Comparison of ENCODE assay signal across 8 cellular contexts in genomic region chr5:1110930-1111726, GRCh38. TPM values are rescaled to one million over a fixed set of nuclear protein-coding genes. Genes with fewer than 3 reads are reported as not detected.
DNase-seq lines count a peak whose midpoint lies in the region; ATAC-seq lines count a peak whose summit lies in the region.

No MANE protein-coding gene starts in this region.

- H3K27ac ChIP-seq in muscle layer of colon (ENCODE audit: low read depth, low read length) = peak overlapping the region; percentile 68

- DNase-seq in activated CD4-positive, alpha-beta T cell treated with anti-CD3 and anti-CD28 coated beads for 48 hours = peak; percentile 20
- DNase-seq in activated CD4-positive, alpha-beta T cell treated with anti-CD3 and anti-CD28 coated beads, Interleukin-2, amount 50 U/mL, for 4 hours = no peak
- peak in 2 of 3 donors; percentile 24 to 28 for DNase-seq in T-helper 17 cell
- DNase-seq in NCI-H1694 (lab: John Stamatoyannopoulos, UW) = no peak

- H3K9me3 ChIP-seq in T-helper 17 cell (ENCODE audit: control insufficient read depth, low read length, poor library complexity, severe bottlenecking) (no peaks in the 10 kb centered on the region), endocrine pancreas (ENCODE audit: control insufficient read depth, low read length) (no peaks in the 10 kb centered on the region), muscle layer of colon (ENCODE audit: low read length) (no peaks in the 10 kb centered on the region)

- no peaks in the 10 kb centered on the region for H3K27me3 ChIP-seq in endocrine pancreas (ENCODE audit: control insufficient read depth, insufficient read depth, low read length)
- no peaks in the 10 kb centered on the region for H3K27me3 ChIP-seq in muscle layer of colon (ENCODE audit: control insufficient read depth in 1 of 2, insufficient read depth in 2 of 2, low read length in 2 of 2)

- H3K27ac Mint-ChIP-seq in T-helper 17 cell = peak overlapping the region; percentile 96

- H3K4me3 Mint-ChIP-seq in T-helper 17 cell = peak overlapping the region; percentile 94

- peaks cover 26% of the 10 kb centered on the region for H3K4me1 Mint-ChIP-seq in T-helper 17 cell

- peak overlapping the region; percentile 69 for H3K9ac ChIP-seq in endocrine pancreas (ENCODE audit: control insufficient read depth, insufficient read depth, low read length)
- H3K9ac ChIP-seq in muscle layer of colon (ENCODE audit: low read length) = peak overlapping the region; percentile 82

- H3K36me3 Mint-ChIP-seq in T-helper 17 cell (ENCODE audit: low read depth) = no peaks in the 10 kb centered on the region

- no peaks in the 10 kb centered on the region for H3K36me3 ChIP-seq in endocrine pancreas (ENCODE audit: control insufficient read depth, insufficient read depth, low read length)
- H3K36me3 ChIP-seq in muscle layer of colon (ENCODE audit: insufficient read depth, low read length) = no peaks in the 10 kb centered on the region

- H3K4me3 ChIP-seq in endocrine pancreas (ENCODE audit: control insufficient read depth, insufficient read depth, low read length) = no peak overlapping the region
- peak overlapping the region; percentile 86 to 91 for H3K4me3 ChIP-seq in muscle layer of colon (ENCODE audit: low read depth in 1 of 2, low read length in 2 of 2)

- ATAC-seq in HG03025 (IDR thresholded peaks at IDR 0.05; ENCODE audit: low FRiP score, unreplicated experiment) (peak; percentile 25), T-helper 17 cell (peak; percentile 20), GM18520 (IDR thresholded peaks at IDR 0.05; ENCODE audit: unreplicated experiment) (no peak)

- no peaks in the 10 kb centered on the region for H3K27me3 Mint-ChIP-seq in T-helper 17 cell

- no peaks in the 10 kb centered on the region for H3K4me1 ChIP-seq in endocrine pancreas (ENCODE audit: control insufficient read depth, insufficient read depth, low read length)
- peaks cover 18% of the 10 kb centered on the region for H3K4me1 ChIP-seq in muscle layer of colon (ENCODE audit: insufficient read depth, low read length)

RNA-seq across cellular contexts. Expression of gene SLC12A7, which starts 0.7 kb away (rescaled TPM):
- total RNA-seq in T-helper 17 cell = 10 to 100 TPM; 36.6 to 88.0 TPM

Comparison
In these comparisons a context has a peak if more than half of its experiments do, and no peak if none do; other contexts are left out.
1. DNase-seq: peak in activated CD4-positive, alpha-beta T cell treated with anti-CD3 and anti-CD28 coated beads for 48 hours (single experiment) and T-helper 17 cell (2 of 3); none in activated CD4-positive, alpha-beta T cell treated with anti-CD3 and anti-CD28 coated beads, Interleukin-2, amount 50 U/mL, for 4 hours (0 of 2) and NCI-H1694 (single experiment).